Comparison of ENCODE assay signal across 25 cellular contexts in genomic region chr1:228064741-228065542, GRCh38. TPM values are rescaled to one million over a fixed set of nuclear protein-coding genes. Genes with fewer than 3 reads are reported as not detected.
DNase-seq lines count a peak whose midpoint lies in the region; TF ChIP-seq lines count a peak whose summit lies in the region.
"Had no signal": no experiment of that assay in that cellular context is flagged by ENCODE, and none has a peak within 500 bp of the region (broad histone marks: within the 10 kb centered on the region; RNA-seq: fewer than 3 reads in every experiment).

No MANE protein-coding gene starts in this region.

- TF ChIP-seq POLR2A in Peyer's patch (IDR thresholded peaks at IDR 0.05): no peak
- no peak for TF ChIP-seq POLR2A in suprapubic skin (IDR thresholded peaks at IDR 0.05)

- no peaks in the 10 kb centered on the region for H3K9me3 ChIP-seq in Peyer's patch
- H3K9me3 ChIP-seq in neuronal stem cell (replicated peaks in 1 of 2; ENCODE audit: control insufficient read depth in 2 of 2, insufficient read depth in 1 of 2, low read depth in 1 of 2, low read length in 2 of 2): peaks cover 0 to 1% of the 10 kb centered on the region in 2 donors
- no peaks in the 10 kb centered on the region for H3K9me3 ChIP-seq in suprapubic skin
- H3K9me3 ChIP-seq in effector memory CD4-positive, alpha-beta T cell (ENCODE audit: control insufficient read depth, low read length): no peaks in the 10 kb centered on the region
- H3K9me3 ChIP-seq: BE2C had no signal

- DNase-seq in activated effector memory CD4-positive, alpha-beta T cell treated with anti-CD3 and anti-CD28 coated beads, Interleukin-2, amount 50 U/mL, for 16 hours: peak; percentile 59
- DNase-seq in activated effector memory CD4-positive, alpha-beta T cell treated with Interleukin-2 at 50 U/mL for 16 hours: no peak
- DNase-seq in Peyer's patch (peak in 2 of 3 donors; percentile 4 to 34), neuronal stem cell (ENCODE audit: low spot score) (no peak), suprapubic skin (ENCODE audit: low spot score in 2 of 2) (peak; percentile 50 to 77), A172 (ENCODE audit: low spot score) (no peak)
- DNase-seq in effector memory CD4-positive, alpha-beta T cell: no peak
- DNase-seq in stimulated activated CD4-positive, alpha-beta T cell treated with anti-CD3 and anti-CD28 coated beads, Interleukin-4, amount 100 ng/mL, for 4 hours: no peak
- DNase-seq: ACHN; BE2C; NCI-H1048; NCI-H1417; NCI-H1694; NCI-H2029 treated with DMSO at 0.1 percent for 48 hours; NCI-H446 treated with DMSO at 0.1 percent for 48 hours; NCI-H526; NCI-H82; NK-92 treated with Interleukin-12 subunit alpha and Interleukin-12 subunit beta, amount 100 ng/mL, for 24 hours; PC-3; SHP77 had no signal

- no CpG with 5 or more reads among the region's 15 CpGs for WGBS in neuronal stem cell (ENCODE audit: extremely low coverage in 2 of 2, insufficient read length in 2 of 2, insufficient replicate concordance in 1 of 2), 2 donors
- 76% methylated on average over 7 of the region's 15 CpGs for WGBS in suprapubic skin

- H2BK12ac ChIP-seq in neuronal stem cell (ENCODE audit: low read length): no peak overlapping the region

- TF ChIP-seq CTCF in Peyer's patch (IDR thresholded peaks at IDR 0.05): no peak
- TF ChIP-seq CTCF in suprapubic skin (IDR thresholded peaks at IDR 0.05): no peak

- no peaks in the 10 kb centered on the region for H3K36me3 ChIP-seq in Peyer's patch
- H3K36me3 ChIP-seq in neuronal stem cell (replicated peaks in 1 of 2; ENCODE audit: control insufficient read depth in 2 of 2, insufficient read depth in 2 of 2, low read length in 2 of 2): no peaks in the 10 kb centered on the region
- no peaks in the 10 kb centered on the region for H3K36me3 ChIP-seq in suprapubic skin
- H3K36me3 ChIP-seq in effector memory CD4-positive, alpha-beta T cell (ENCODE audit: control insufficient read depth, insufficient read depth, low read length): no peaks in the 10 kb centered on the region
- H3K36me3 ChIP-seq: BE2C had no signal

- H4K8ac ChIP-seq in neuronal stem cell (ENCODE audit: low read depth, low read length): no peak overlapping the region

- H3K14ac ChIP-seq in neuronal stem cell (ENCODE audit: low read length): peak overlapping the region; percentile 71

- H3K27me3 ChIP-seq in Peyer's patch: peaks cover 0 to 6% of the 10 kb centered on the region in 2 donors
- H3K27me3 ChIP-seq in neuronal stem cell (ENCODE audit: control insufficient read depth in 3 of 3, insufficient read depth in 3 of 3, low read depth in 1 of 3, low read length in 3 of 3): peaks cover 6 to 86% (median 53%) of the 10 kb centered on the region in 3 experiments
- H3K27me3 ChIP-seq in suprapubic skin: peaks cover 86% of the 10 kb centered on the region
- peaks cover 54% of the 10 kb centered on the region for H3K27me3 ChIP-seq in effector memory CD4-positive, alpha-beta T cell (replicated peaks; ENCODE audit: control insufficient read depth, insufficient read depth, low read length, poor library complexity, severe bottlenecking)

- peak overlapping the region; percentile 64 for H3K18ac ChIP-seq in neuronal stem cell (ENCODE audit: low read length)

- H3K23ac ChIP-seq in neuronal stem cell (ENCODE audit: low read depth, low read length, poor library complexity): no peak overlapping the region

- no peak for TF ChIP-seq EP300 in suprapubic skin (IDR thresholded peaks at IDR 0.05)

- H2AFZ ChIP-seq in neuronal stem cell (ENCODE audit: low read length): no peak overlapping the region

- H3K4ac ChIP-seq in neuronal stem cell (ENCODE audit: low read length): no peak overlapping the region

- H3K4me2 ChIP-seq in neuronal stem cell (ENCODE audit: insufficient read depth, low read length, poor library complexity, severe bottlenecking): no peak overlapping the region

- H3K4me3 ChIP-seq in Peyer's patch: no peak overlapping the region
- H3K4me3 ChIP-seq in neuronal stem cell (ENCODE audit: low read length in 2 of 2): no peak overlapping the region
- no peak overlapping the region for H3K4me3 ChIP-seq in suprapubic skin
- no peak overlapping the region for H3K4me3 ChIP-seq in effector memory CD4-positive, alpha-beta T cell (ENCODE audit: insufficient read depth, low read depth, low read length, poor library complexity, severe bottlenecking)

- no peak overlapping the region for H2BK5ac ChIP-seq in neuronal stem cell (ENCODE audit: low read length)

- no peak overlapping the region for H3K9ac ChIP-seq in neuronal stem cell (ENCODE audit: low read depth, low read length, poor library complexity)

- no peak overlapping the region for H2BK120ac ChIP-seq in neuronal stem cell (ENCODE audit: low read depth, low read length)

- no peak overlapping the region for H4K91ac ChIP-seq in neuronal stem cell (ENCODE audit: low read depth, low read length, poor library complexity)

- no peaks in the 10 kb centered on the region for H3K79me1 ChIP-seq in neuronal stem cell (ENCODE audit: low read depth, low read length)

- H3K27ac ChIP-seq in Peyer's patch: no peak overlapping the region
- no peak overlapping the region for H3K27ac ChIP-seq in neuronal stem cell (replicated peaks; ENCODE audit: low read length)
- no peak overlapping the region for H3K27ac ChIP-seq in suprapubic skin
- H3K27ac ChIP-seq in effector memory CD4-positive, alpha-beta T cell (ENCODE audit: insufficient read depth, low read length, poor library complexity, severe bottlenecking): no peak overlapping the region
- H3K27ac ChIP-seq: 22Rv1, HL-60 had no signal

- peaks cover 0 to 8% (median 3%) of the 10 kb centered on the region in 4 donors for H3K4me1 ChIP-seq in Peyer's patch
- peaks cover 0 to 3% of the 10 kb centered on the region in 2 donors for H3K4me1 ChIP-seq in neuronal stem cell (ENCODE audit: control insufficient read depth in 2 of 2, insufficient read depth in 1 of 2, low read depth in 1 of 2, low read length in 2 of 2)
- peaks cover 10% of the 10 kb centered on the region for H3K4me1 ChIP-seq in suprapubic skin
- H3K4me1 ChIP-seq in effector memory CD4-positive, alpha-beta T cell (ENCODE audit: control insufficient read depth, insufficient read depth, low read length, poor library complexity, severe bottlenecking): peaks cover 11% of the 10 kb centered on the region
- H3K4me1 ChIP-seq: BE2C had no signal

- H2AK5ac ChIP-seq in neuronal stem cell (ENCODE audit: low read depth, low read length): peak overlapping the region; percentile 84

- H2BK15ac ChIP-seq in neuronal stem cell (ENCODE audit: low read length): no peak overlapping the region

RNA-seq across cellular contexts. Expression of gene ARF1, which starts 17.6 kb away (rescaled TPM):
- total RNA-seq in Peyer's patch (100 to 1,000 TPM; 243 to 434 (median 392) TPM), suprapubic skin (100 to 1,000 TPM; 284 to 385 (median 362) TPM)
- polyA plus RNA-seq in neuronal stem cell (2013, experiment 1 of 2): 267 TPM
- polyA plus RNA-seq in neuronal stem cell (2013, experiment 2 of 2): 266 TPM
- total RNA-seq in A172 (2014; rRNA removed; shearing (Covaris generic)): 263 and 292 TPM in 2 replicates

RNA-seq across cellular contexts. Expression of gene C1orf35, which starts 38.2 kb away (rescaled TPM):
- total RNA-seq in Peyer's patch (10 to 100 TPM in 3 of 4 donors, 1 to 10 TPM in 1; 6.0 to 19.8 (median 16.2) TPM), suprapubic skin (10 to 100 TPM; 10.6 to 32.3 (median 17.1) TPM)
- 28.9 TPM for polyA plus RNA-seq in neuronal stem cell (2013, experiment 1 of 2)
- polyA plus RNA-seq in neuronal stem cell (2013, experiment 2 of 2): 28.4 TPM
- 31.7 and 31.8 TPM in 2 replicates for total RNA-seq in A172 (2014; rRNA removed; shearing (Covaris generic))

RNA-seq across cellular contexts. Expression of gene MRPL55, which starts 44.2 kb away (rescaled TPM):
- total RNA-seq in Peyer's patch: 10 to 100 TPM; 70.1 to 99.6 (median 80.8) TPM
- 69.3 TPM for polyA plus RNA-seq in neuronal stem cell (2013, experiment 1 of 2)
- polyA plus RNA-seq in neuronal stem cell (2013, experiment 2 of 2): 63.2 TPM
- total RNA-seq in suprapubic skin: 100 to 1,000 TPM in 3 of 4 donors, 10 to 100 TPM in 1; 99.3 to 161 (median 119) TPM
- 103 and 141 TPM in 2 replicates for total RNA-seq in A172 (2014; rRNA removed; shearing (Covaris generic))

RNA-seq across cellular contexts. Expression of gene WNT3A, which starts 58.1 kb away (rescaled TPM):
- not detected for total RNA-seq in Peyer's patch
- 0.01 TPM for polyA plus RNA-seq in neuronal stem cell (2013, experiment 1 of 2)
- polyA plus RNA-seq in neuronal stem cell (2013, experiment 2 of 2): 0.01 TPM
- total RNA-seq in suprapubic skin: 1 to 10 TPM; 2.8 to 6.3 (median 3.8) TPM
- 0.72 TPM in 1 of 2 replicates, not detected in the other for total RNA-seq in A172 (2014; rRNA removed; shearing (Covaris generic))
- total RNA-seq: G401, RPMI7951, SK-MEL-5 had no signal

Comparison
In these comparisons a context has a peak if more than half of its experiments do, and no peak if none do; other contexts are left out.
1. DNase-seq: peak in activated effector memory CD4-positive, alpha-beta T cell treated with anti-CD3 and anti-CD28 coated beads, Interleukin-2, amount 50 U/mL, for 16 hours (single experiment), Peyer's patch (2 of 3) and suprapubic skin (2 of 2); none in activated effector memory CD4-positive, alpha-beta T cell treated with Interleukin-2 at 50 U/mL for 16 hours (single experiment), neuronal stem cell (single experiment), A172 (single experiment), effector memory CD4-positive, alpha-beta T cell (0 of 3) and stimulated activated CD4-positive, alpha-beta T cell treated with anti-CD3 and anti-CD28 coated beads, Interleukin-4, amount 100 ng/mL, for 4 hours (0 of 2).